ENCODE assay signal across 23 cellular contexts in the genomic region with DNA sequence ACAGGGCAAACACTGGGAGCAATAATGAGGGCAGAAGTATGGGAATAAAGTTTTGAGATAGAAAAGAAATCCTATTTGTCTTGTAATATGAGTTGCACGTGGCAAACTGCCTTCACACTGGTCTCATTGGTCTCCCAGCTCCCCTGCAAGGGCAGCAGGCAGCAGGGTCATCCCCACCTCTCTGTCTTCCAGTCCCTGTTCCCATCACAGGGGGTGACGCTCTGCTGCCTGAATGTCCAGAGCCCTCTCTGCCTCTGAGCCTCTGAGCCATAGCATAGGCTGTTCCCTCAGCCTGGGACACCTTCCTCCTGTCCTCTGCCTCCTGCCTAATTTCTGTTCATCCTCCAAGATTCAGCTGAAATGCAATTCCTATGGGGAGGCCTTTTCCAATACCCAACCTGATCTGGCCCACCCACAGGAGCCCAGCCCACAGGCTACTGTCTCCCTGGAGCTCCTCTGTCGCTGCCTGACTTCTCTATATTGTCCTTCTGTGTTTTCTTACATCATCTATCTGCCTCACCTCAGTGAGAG. TPM values are rescaled to one million over a fixed set of nuclear protein-coding genes. Genes with fewer than 3 reads are reported as not detected.
DNase-seq lines count a peak whose midpoint lies in the region; ATAC-seq, FAIRE-seq and TF ChIP-seq lines count a peak whose summit lies in the region.
"Had no signal": no experiment of that assay in that cellular context is flagged by ENCODE, and none has a peak within 500 bp of the region (broad histone marks: within the 10 kb centered on the region; RNA-seq: fewer than 3 reads in every experiment).

No MANE protein-coding gene starts in this region.

- peak; percentile 63 for FAIRE-seq in urothelium cell line (lab: Jason Lieb, UNC)
- FAIRE-seq: GM12891 had no signal

- H3K9me3 ChIP-seq in RWPE2 (ENCODE audit: severe bottlenecking): no peaks in the 10 kb centered on the region
- H3K9me3 ChIP-seq: Peyer's patch had no signal

- peaks cover 12% of the 10 kb centered on the region for H3K27me3 Mint-ChIP-seq in activated T-cell treated with anti-CD3 and anti-CD28 coated beads, Interleukin-2, amount 50 U/mL, for 24 hours
- peaks cover 15% of the 10 kb centered on the region for H3K27me3 Mint-ChIP-seq in activated T-cell treated with anti-CD3 and anti-CD28 coated beads, Interleukin-2, amount 50 U/mL, for 4 hours (ENCODE audit: low read depth)

- no peaks in the 10 kb centered on the region for H3K36me3 ChIP-seq in RWPE2 (ENCODE audit: low read depth)
- H3K36me3 ChIP-seq: BE2C, Peyer's patch had no signal

- H3K27ac ChIP-seq in RWPE2 (ENCODE audit: poor library complexity, severe bottlenecking): no peak overlapping the region
- H3K27ac ChIP-seq: Peyer's patch had no signal

- H3K9me3 Mint-ChIP-seq in activated T-cell treated with anti-CD3 and anti-CD28 coated beads, Interleukin-2, amount 50 U/mL, for 24 hours: no peaks in the 10 kb centered on the region
- peaks cover 4% of the 10 kb centered on the region for H3K9me3 Mint-ChIP-seq in activated T-cell treated with anti-CD3 and anti-CD28 coated beads, Interleukin-2, amount 50 U/mL, for 4 hours

- no peaks in the 10 kb centered on the region for H3K4me1 ChIP-seq in RWPE2 (ENCODE audit: insufficient read depth, poor library complexity, severe bottlenecking)
- H3K4me1 ChIP-seq: BE2C, Peyer's patch had no signal

- peak overlapping the region; percentile 22 for H3K27ac Mint-ChIP-seq in activated T-cell treated with anti-CD3 and anti-CD28 coated beads, Interleukin-2, amount 50 U/mL, for 24 hours
- H3K27ac Mint-ChIP-seq: CD4-positive, alpha-beta memory T cell; GM23338 had no signal

- TF ChIP-seq CTCF in RWPE2 (IDR thresholded peaks at IDR 0.05; ENCODE audit: poor library complexity, severe bottlenecking): no peak

- no peak for ATAC-seq in activated T-cell treated with anti-CD3 and anti-CD28 coated beads, Interleukin-2, amount 50 U/mL, for 4 hours
- ATAC-seq in RWPE2 (ENCODE audit: low read depth) (no peak; the same call in 2 of the 3 replicates), HG03571 (IDR thresholded peaks at IDR 0.05; ENCODE audit: unreplicated experiment) (no peak)
- ATAC-seq: Right ventricle myocardium inferior had no signal

- peaks cover 2% of the 10 kb centered on the region for H3K36me3 Mint-ChIP-seq in activated T-cell treated with anti-CD3 and anti-CD28 coated beads, Interleukin-2, amount 50 U/mL, for 24 hours (ENCODE audit: low read depth)
- H3K36me3 Mint-ChIP-seq in activated T-cell treated with anti-CD3 and anti-CD28 coated beads, Interleukin-2, amount 50 U/mL, for 4 hours (ENCODE audit: insufficient read depth): peaks cover 14% of the 10 kb centered on the region

- H3K4me1 Mint-ChIP-seq in activated T-cell treated with anti-CD3 and anti-CD28 coated beads, Interleukin-2, amount 50 U/mL, for 24 hours (ENCODE audit: low read depth): no peaks in the 10 kb centered on the region
- no peaks in the 10 kb centered on the region for H3K4me1 Mint-ChIP-seq in activated T-cell treated with anti-CD3 and anti-CD28 coated beads, Interleukin-2, amount 50 U/mL, for 4 hours (ENCODE audit: low read depth)
- H3K4me1 Mint-ChIP-seq: CD4-positive, alpha-beta memory T cell had no signal

- H3K4me3 Mint-ChIP-seq in activated T-cell treated with anti-CD3 and anti-CD28 coated beads, Interleukin-2, amount 50 U/mL, for 24 hours: no peak overlapping the region
- H3K4me3 Mint-ChIP-seq in activated T-cell treated with anti-CD3 and anti-CD28 coated beads, Interleukin-2, amount 50 U/mL, for 4 hours: no peak overlapping the region
- H3K4me3 Mint-ChIP-seq: CD4-positive, alpha-beta memory T cell; GM23338 had no signal

- peaks cover 19% of the 10 kb centered on the region for H3K27me3 ChIP-seq in RWPE2 (ENCODE audit: insufficient read depth, poor library complexity, severe bottlenecking)
- H3K27me3 ChIP-seq: Peyer's patch had no signal

- DNase-seq in activated T-cell treated with anti-CD3 and anti-CD28 coated beads, Interleukin-2, amount 50 U/mL, for 24 hours: no peak
- DNase-seq in activated T-cell treated with anti-CD3 and anti-CD28 coated beads, Interleukin-2, amount 50 U/mL, for 4 hours: no peak
- DNase-seq in RWPE2 (ENCODE audit: low spot score) (peak; percentile 47), mesenteric fat pad (ENCODE audit: low spot score) (peak; percentile 26), urothelium cell line (ENCODE audit: low spot score) (no peak), NCI-H2171 treated with DMSO at 0.1 percent for 48 hours (lab: John Stamatoyannopoulos, UW) (no peak)
- no peak for DNase-seq in NK-92 treated with Interleukin-12 subunit alpha and Interleukin-12 subunit beta, amount 100 ng/mL, for 24 hours (lab: John Stamatoyannopoulos, UW)
- DNase-seq: BE2C; Calu3; CD4-positive, alpha-beta memory T cell; DMS53; KG1; MV-4-11; NCI-H187; NCI-H226; NCI-H524 treated with DMSO at 0.1 percent for 48 hours had no signal

- H3K4me3 ChIP-seq in RWPE2 (ENCODE audit: severe bottlenecking): no peak overlapping the region
- H3K4me3 ChIP-seq: GM23338, Peyer's patch had no signal

RNA-seq across cellular contexts. Expression of gene SKOR1, which starts 12.1 kb away (rescaled TPM):
- under 1 TPM; 0.15 to 0.34 (median 0.33) TPM for total RNA-seq in activated T-cell treated with anti-CD3 and anti-CD28 coated beads, Interleukin-2, amount 50 U/mL, for 4 hours
- 0.26 TPM for total RNA-seq in mesenteric fat pad
- total RNA-seq: A172, Right ventricle myocardium inferior, SK-MEL-5 had no signal

RNA-seq across cellular contexts. Expression of gene RNU6-1, which starts 26.7 kb away (rescaled TPM):
- not detected for total RNA-seq in activated T-cell treated with anti-CD3 and anti-CD28 coated beads, Interleukin-2, amount 50 U/mL, for 4 hours
- total RNA-seq in mesenteric fat pad: not detected
- total RNA-seq: A172; Calu3; CD4-positive, alpha-beta memory T cell; GM23338; Peyer's patch; Right ventricle myocardium inferior; SK-MEL-5 had no signal

Comparison
In these comparisons a context has a peak if more than half of its experiments do, and no peak if none do; other contexts are left out.
1. DNase-seq: peak in RWPE2 (single experiment) and mesenteric fat pad (single experiment); none in activated T-cell treated with anti-CD3 and anti-CD28 coated beads, Interleukin-2, amount 50 U/mL, for 24 hours (single experiment), activated T-cell treated with anti-CD3 and anti-CD28 coated beads, Interleukin-2, amount 50 U/mL, for 4 hours (single experiment), urothelium cell line (single experiment), NCI-H2171 treated with DMSO at 0.1 percent for 48 hours (single experiment) and NK-92 treated with Interleukin-12 subunit alpha and Interleukin-12 subunit beta, amount 100 ng/mL, for 24 hours (single experiment).